In genomic region chr12:12725086-12725955, GRCh38 we compare ENCODE assay signal across 1 cellular context.
A peak's percentile ranks its signal among the peaks of the same experiment; 100 is the strongest.
TF ChIP-seq lines count a peak whose summit lies in the region.

No MANE protein-coding gene starts in this region.

TF ChIP-seq in HEK293, 187 proteins besides CTCF, POLR2A, EP300 and RAD21 (continued from another document and continues in another):
- peak; percentile 73 for TF ChIP-seq ZSCAN30 (tag by site-specific recombination; IDR thresholded peaks at IDR 0.05)
- TF ChIP-seq KLF9 (tag by site-specific recombination; IDR thresholded peaks at IDR 0.05; ENCODE audit: low read depth), result 0 out of 2 replicates have a peak, but pooled peaks have one; percentile 29
- no peak for TF ChIP-seq RBAK (tag by site-specific recombination; IDR thresholded peaks at IDR 0.05)
- no peak for TF ChIP-seq ZNF202 (tag by site-specific recombination; IDR thresholded peaks at IDR 0.05; ENCODE audit: borderline replicate concordance)
- TF ChIP-seq ZNF354C (tag by site-specific recombination; IDR thresholded peaks at IDR 0.05; ENCODE audit: borderline replicate concordance, low read depth), result no peak
- 0 out of 2 replicates have a peak, but pooled peaks have one; percentile 32 for TF ChIP-seq ZNF184 (tag by site-specific recombination; IDR thresholded peaks at IDR 0.05)
- no peak for TF ChIP-seq SETDB1 (IDR thresholded peaks at IDR 0.05; ENCODE audit: insufficient read length, low read length)
- peak; percentile 49 for TF ChIP-seq OSR2 (tag by site-specific recombination; IDR thresholded peaks at IDR 0.05)
- peak; percentile 60 for TF ChIP-seq SP2 (tag by site-specific recombination; IDR thresholded peaks at IDR 0.05)
- TF ChIP-seq ZNF148 (tag by site-specific recombination; IDR thresholded peaks at IDR 0.05; ENCODE audit: borderline replicate concordance), result no peak
- TF ChIP-seq ZNF2 (tag by site-specific recombination; IDR thresholded peaks at IDR 0.05), result no peak
- peak; percentile 83 for TF ChIP-seq ZNF660 (tag by site-specific recombination; IDR thresholded peaks at IDR 0.05)
- TF ChIP-seq SP7 (tag by site-specific recombination; IDR thresholded peaks at IDR 0.05), result peak; percentile 59
- no peak for TF ChIP-seq HOXC10 (CRISPR knock-in tag; IDR thresholded peaks at IDR 0.05)
- no peak for TF ChIP-seq MZF1 (tag by site-specific recombination; IDR thresholded peaks at IDR 0.05; ENCODE audit: borderline replicate concordance)
- no peak for TF ChIP-seq MEIS1 (CRISPR knock-in tag; IDR thresholded peaks at IDR 0.05; ENCODE audit: borderline replicate concordance)
- TF ChIP-seq PBX3 (CRISPR knock-in tag; IDR thresholded peaks at IDR 0.05), result 0 out of 2 replicates have a peak, but pooled peaks have one; percentile 6
- TF ChIP-seq TCF7L2 (IDR thresholded peaks at IDR 0.05; ENCODE audit: borderline replicate concordance, low read depth, low read length), result no peak
- TF ChIP-seq ZBTB20 (tag by site-specific recombination; IDR thresholded peaks at IDR 0.05), result peak; percentile 94
- TF ChIP-seq HIC1 (tag by site-specific recombination; IDR thresholded peaks at IDR 0.05), result peak; percentile 69; the same call in 1 of the 2 replicates
- TF ChIP-seq HOXD13 (CRISPR knock-in tag; IDR thresholded peaks at IDR 0.05; ENCODE audit: borderline replicate concordance), result peak; percentile 83
- no peak for TF ChIP-seq ZNF350 (tag by site-specific recombination; IDR thresholded peaks at IDR 0.05)
- no peak for TF ChIP-seq ZNF571 (tag by site-specific recombination; IDR thresholded peaks at IDR 0.05)
- peak; percentile 91 for TF ChIP-seq ZNF398 (tag by site-specific recombination; IDR thresholded peaks at IDR 0.05)
- no peak for TF ChIP-seq ZNF580 (tag by site-specific recombination; IDR thresholded peaks at IDR 0.05)
- peak; percentile 89 for TF ChIP-seq ZNF18 (tag by site-specific recombination; IDR thresholded peaks at IDR 0.05)
- TF ChIP-seq KLF16 (tag by site-specific recombination; IDR thresholded peaks at IDR 0.05), result 0 out of 2 replicates have a peak, but pooled peaks have one; percentile 12
- no peak for TF ChIP-seq ZNF600 (tag by site-specific recombination; IDR thresholded peaks at IDR 0.05)
- peak; percentile 74 for TF ChIP-seq WT1 (tag by site-specific recombination; IDR thresholded peaks at IDR 0.05)
- no peak for TF ChIP-seq ZNF549 (tag by site-specific recombination; IDR thresholded peaks at IDR 0.05)
- peak; percentile 41; the same call in 1 of the 2 replicates for TF ChIP-seq ZBTB1 (tag by site-specific recombination; IDR thresholded peaks at IDR 0.05)
- peak; percentile 77; the same call in 1 of the 2 replicates for TF ChIP-seq PRDM10 (tag by site-specific recombination; IDR thresholded peaks at IDR 0.05)
- peak; percentile 67; the same call in 1 of the 2 replicates for TF ChIP-seq ZNF558 (tag by site-specific recombination; IDR thresholded peaks at IDR 0.05)
- no peak for TF ChIP-seq ZNF214 (tag by site-specific recombination; IDR thresholded peaks at IDR 0.05; ENCODE audit: borderline replicate concordance)
- TF ChIP-seq EGR2 (tag by site-specific recombination; IDR thresholded peaks at IDR 0.05; ENCODE audit: low read depth), result peak; percentile 56; the same call in 1 of the 2 replicates
- no peak for TF ChIP-seq ZNF518A (tag by site-specific recombination; conservative IDR thresholded peaks at IDR 0.05; ENCODE audit: low read depth)
- peak; percentile 95 for TF ChIP-seq ZBTB10 (tag by site-specific recombination; IDR thresholded peaks at IDR 0.05)
- TF ChIP-seq ZNF837 (tag by site-specific recombination; IDR thresholded peaks at IDR 0.05), result no peak
